ENCODE assay signal across 10 cellular contexts in genomic region chr5:177515580-177515979, GRCh38. TPM values are rescaled to one million over a fixed set of nuclear protein-coding genes. Genes with fewer than 3 reads are reported as not detected.
DNase-seq lines count a peak whose midpoint lies in the region; ATAC-seq, FAIRE-seq and TF ChIP-seq lines count a peak whose summit lies in the region.
"Had no signal": no experiment of that assay in that cellular context is flagged by ENCODE, and none has a peak within 500 bp of the region (broad histone marks: within the 10 kb centered on the region; RNA-seq: fewer than 3 reads in every experiment).

No MANE protein-coding gene starts in this region.

- TF ChIP-seq CTCF in left ventricle myocardium inferior (IDR thresholded peaks at IDR 0.05; ENCODE audit: borderline replicate concordance) (no peak), kidney (IDR thresholded peaks at IDR 0.05; ENCODE audit: borderline replicate concordance, extremely low read depth, insufficient read depth) (no peak), type B pancreatic cell (conservative IDR thresholded peaks at IDR 0.05) (peak; percentile 35)

- no peaks in the 10 kb centered on the region for H3K27me3 ChIP-seq in left ventricle myocardium inferior (ENCODE audit: low read depth)

- ATAC-seq in Right ventricle myocardium inferior, result no peak
- ATAC-seq in activated naive CD4-positive, alpha-beta T cell treated with anti-CD3 and anti-CD28 coated beads, Interleukin-2, amount 50 U/mL, for 72 hours, result no peak
- no peak for ATAC-seq in HG03108 (IDR thresholded peaks at IDR 0.05; ENCODE audit: unreplicated experiment)
- no peak for ATAC-seq in left colon

- H3K4me3 ChIP-seq in left ventricle myocardium inferior (peak overlapping the region; percentile 96), kidney (ENCODE audit: low read length in 2 of 2) (peak overlapping the region; percentile 93 to 97)

- peaks cover 32 to 50% of the 10 kb centered on the region in 2 donors for H3K36me3 Mint-ChIP-seq in activated naive CD4-positive, alpha-beta T cell treated with anti-CD3 and anti-CD28 coated beads, Interleukin-2, amount 50 U/mL, for 72 hours
- H3K36me3 Mint-ChIP-seq in type B pancreatic cell, result peaks cover 12% of the 10 kb centered on the region

- peak overlapping the region; percentile 88 to 93 for H3K27ac Mint-ChIP-seq in activated naive CD4-positive, alpha-beta T cell treated with anti-CD3 and anti-CD28 coated beads, Interleukin-2, amount 50 U/mL, for 72 hours
- H3K27ac Mint-ChIP-seq in type B pancreatic cell, result peak overlapping the region; percentile 90

- H3K36me3 ChIP-seq in left ventricle myocardium inferior (peaks cover 69% of the 10 kb centered on the region), kidney (ENCODE audit: control insufficient read depth in 1 of 2, insufficient read depth in 2 of 2, low read length in 2 of 2) (peaks cover 19 to 27% of the 10 kb centered on the region in 2 donors)

- H3K4me1 Mint-ChIP-seq in type B pancreatic cell (ENCODE audit: unreplicated experiment), result peaks cover 13% of the 10 kb centered on the region

- no peaks in the 10 kb centered on the region for H3K9me3 Mint-ChIP-seq in activated naive CD4-positive, alpha-beta T cell treated with anti-CD3 and anti-CD28 coated beads, Interleukin-2, amount 50 U/mL, for 72 hours
- no peaks in the 10 kb centered on the region for H3K9me3 Mint-ChIP-seq in type B pancreatic cell

- H3K9me3 ChIP-seq in left ventricle myocardium inferior (replicated peaks) (no peaks in the 10 kb centered on the region), kidney (ENCODE audit: control insufficient read depth in 1 of 2, low read length in 2 of 2) (no peaks in the 10 kb centered on the region)

- intact Hi-C loops in left ventricle myocardium inferior (cut with micrococcal nuclease) (no loop called here), Right ventricle myocardium inferior (cut with DNase I) (no loop called here), kidney (cut with DNase I) (no loop called here), left colon (cut with DNase I, micrococcal nuclease) (no loop called here)

- H3K4me3 Mint-ChIP-seq in type B pancreatic cell, result peak overlapping the region; percentile 96

- no peak overlapping the region for H3K27ac ChIP-seq in left ventricle myocardium inferior (replicated peaks)
- H3K27ac ChIP-seq in kidney (ENCODE audit: low read depth in 2 of 2, low read length in 2 of 2), result no peak overlapping the region

- FAIRE-seq in kidney (lab: Jason Lieb, UNC), result no peak

- H3K27me3 Mint-ChIP-seq in type B pancreatic cell, result no peaks in the 10 kb centered on the region

- DNase-seq in left ventricle myocardium inferior, result no peak
- DNase-seq in Right ventricle myocardium inferior (ENCODE audit: missing footprints), result no peak
- DNase-seq in activated naive CD4-positive, alpha-beta T cell treated with anti-CD3 and anti-CD28 coated beads, Interleukin-2, amount 50 U/mL, for 72 hours (ENCODE audit: low spot score in 2 of 2), result no peak
- no peak for DNase-seq in kidney
- no peak for DNase-seq in type B pancreatic cell (ENCODE audit: extremely low spot score, unreplicated experiment)
- no peak for DNase-seq in NCI-H524 (lab: John Stamatoyannopoulos, UW)
- DNase-seq in left colon, result no peak
- DNase-seq: head of caudate nucleus, NCI-H1436 had no signal

- peaks cover 37% of the 10 kb centered on the region for H3K4me1 ChIP-seq in left ventricle myocardium inferior
- H3K4me1 ChIP-seq in kidney (ENCODE audit: control insufficient read depth in 1 of 2, insufficient read depth in 1 of 2, low read depth in 1 of 2, low read length in 2 of 2), result peaks cover 6 to 15% of the 10 kb centered on the region in 2 donors

- H3K9ac ChIP-seq in kidney (ENCODE audit: low read length in 2 of 2), result peak overlapping the region in 1 of 2 donors; percentile 60

RNA-seq across cellular contexts. Expression of gene DDX41, which starts 1.2 kb away (rescaled TPM):
- total RNA-seq in left ventricle myocardium inferior (29.7 TPM), Right ventricle myocardium inferior (30.1 TPM), kidney (86.7 TPM), type B pancreatic cell (ENCODE audit: low replicate concordance) (99.7 and 104 TPM in 2 replicates), left colon (10 to 100 TPM; 74.3 to 79.9 TPM)
- total RNA-seq in activated naive CD4-positive, alpha-beta T cell treated with anti-CD3 and anti-CD28 coated beads, Interleukin-2, amount 50 U/mL, for 72 hours, result 100 to 1,000 TPM in 1 of 2 donors, 10 to 100 TPM in 1; 70.1 to 230 TPM
- 97.3 TPM for polyA plus RNA-seq in kidney (ENCODE audit: insufficient read depth, low read depth, low replicate concordance)

RNA-seq across cellular contexts. Expression of gene DOK3, which starts 6.0 kb away (rescaled TPM):
- total RNA-seq in left ventricle myocardium inferior (3.3 TPM), Right ventricle myocardium inferior (4.4 TPM), kidney (18.6 TPM), type B pancreatic cell (ENCODE audit: low replicate concordance) (6.2 and 6.9 TPM in 2 replicates), left colon (1 to 10 TPM; 4.1 to 8.9 TPM)
- 10 to 100 TPM in 1 of 2 donors, 1 to 10 TPM in 1; 1.8 to 14.9 TPM for total RNA-seq in activated naive CD4-positive, alpha-beta T cell treated with anti-CD3 and anti-CD28 coated beads, Interleukin-2, amount 50 U/mL, for 72 hours
- polyA plus RNA-seq in kidney (ENCODE audit: insufficient read depth, low read depth, low replicate concordance), result 1.9 TPM

RNA-seq across cellular contexts. Expression of gene PDLIM7, which starts 18.2 kb away (rescaled TPM):
- total RNA-seq in left ventricle myocardium inferior, result 54.4 TPM
- total RNA-seq in Right ventricle myocardium inferior, result 43.1 TPM
- 10 to 100 TPM; 44.6 to 47.5 TPM for total RNA-seq in activated naive CD4-positive, alpha-beta T cell treated with anti-CD3 and anti-CD28 coated beads, Interleukin-2, amount 50 U/mL, for 72 hours
- 89.7 TPM for total RNA-seq in kidney
- 46.4 TPM for polyA plus RNA-seq in kidney (ENCODE audit: insufficient read depth, low read depth, low replicate concordance)
- total RNA-seq in type B pancreatic cell (ENCODE audit: low replicate concordance), result 66.5 and 187 TPM in 2 replicates
- 10 to 100 TPM; 12.1 to 56.5 TPM for total RNA-seq in left colon

RNA-seq across cellular contexts. Expression of gene FAM193B, which starts 38.8 kb away (rescaled TPM):
- total RNA-seq in left ventricle myocardium inferior (21.5 TPM), Right ventricle myocardium inferior (29.5 TPM), kidney (77.8 TPM), type B pancreatic cell (ENCODE audit: low replicate concordance) (83.1 and 103 TPM in 2 replicates), left colon (10 to 100 TPM; 52.1 to 56.1 TPM)
- 100 to 1,000 TPM in 1 of 2 donors, 10 to 100 TPM in 1; 73.1 to 108 TPM for total RNA-seq in activated naive CD4-positive, alpha-beta T cell treated with anti-CD3 and anti-CD28 coated beads, Interleukin-2, amount 50 U/mL, for 72 hours
- 61.0 TPM for polyA plus RNA-seq in kidney (ENCODE audit: insufficient read depth, low read depth, low replicate concordance)

RNA-seq across cellular contexts. Expression of gene DBN1, which starts 42.1 kb away (rescaled TPM):
- total RNA-seq in left ventricle myocardium inferior (21.8 TPM), Right ventricle myocardium inferior (32.2 TPM), kidney (64.2 TPM), type B pancreatic cell (ENCODE audit: low replicate concordance) (200 and 269 TPM in 2 replicates), left colon (10 to 100 TPM; 11.8 to 18.8 TPM)
- total RNA-seq in activated naive CD4-positive, alpha-beta T cell treated with anti-CD3 and anti-CD28 coated beads, Interleukin-2, amount 50 U/mL, for 72 hours, result 10 to 100 TPM in 1 of 2 donors, 1 to 10 TPM in 1; 5.5 to 20.2 TPM
- polyA plus RNA-seq in kidney (ENCODE audit: insufficient read depth, low read depth, low replicate concordance), result 56.5 TPM
